Comparison of ENCODE assay signal across 26 cellular contexts in the genomic region with DNA sequence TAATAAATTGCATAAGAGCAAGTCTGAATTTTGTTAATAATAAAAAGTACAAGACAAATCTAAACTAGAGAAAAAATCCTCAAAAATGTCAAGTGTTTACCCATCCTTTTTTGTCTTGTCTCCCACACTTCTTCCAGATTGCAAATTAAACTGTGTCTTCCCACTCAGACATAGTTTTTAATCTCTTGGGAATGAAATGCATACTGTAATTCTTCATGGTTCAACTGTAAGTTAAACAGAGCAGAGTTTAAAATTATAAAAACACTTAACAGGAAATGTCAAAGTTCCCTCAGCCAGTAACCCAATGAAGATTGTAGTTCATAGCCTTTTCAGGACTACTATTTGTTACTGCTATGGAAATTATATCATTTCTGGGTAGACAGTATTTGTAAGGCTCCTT.
DNase-seq lines count a peak whose midpoint lies in the region; ATAC-seq, FAIRE-seq and TF ChIP-seq lines count a peak whose summit lies in the region.
"Had no signal": no experiment of that assay in that cellular context is flagged by ENCODE, and none has a peak within 500 bp of the region (broad histone marks: within the 10 kb centered on the region; RNA-seq: fewer than 3 reads in every experiment).

No MANE protein-coding gene starts in this region.

- no peak overlapping the region for H3K4me2 ChIP-seq in GM23248 (ENCODE audit: unreplicated experiment)
- H3K4me2 ChIP-seq: SK-N-SH had no signal

- no peak overlapping the region for H3K4me3 ChIP-seq in GM23248
- H3K4me3 ChIP-seq: body of pancreas, colonic mucosa, K562, Peyer's patch had no signal

- peak overlapping the region; percentile 78 for H3K27ac Mint-ChIP-seq in central memory CD8-positive, alpha-beta T cell (ENCODE audit: low read depth)
- peak overlapping the region; percentile 61 to 73 for H3K27ac Mint-ChIP-seq in natural killer cell

- no peak for ATAC-seq in central memory CD8-positive, alpha-beta T cell (replicated peaks; ENCODE audit: extremely low read depth, poor library complexity, severe bottlenecking)
- peak in 2 of 3 donors; percentile 26 to 39 for ATAC-seq in natural killer cell
- ATAC-seq in HG03378 (IDR thresholded peaks at IDR 0.05; ENCODE audit: unreplicated experiment), result no peak
- no peak for ATAC-seq in HG02938 (IDR thresholded peaks at IDR 0.05; ENCODE audit: unreplicated experiment)
- ATAC-seq: body of pancreas, foreskin keratinocyte, HCT116, K562 had no signal

- no peak overlapping the region for H3K27ac ChIP-seq in GM23248
- H3K27ac ChIP-seq: 22Rv1, body of pancreas, colonic mucosa, foreskin keratinocyte, Peyer's patch had no signal

- H3K27me3 Mint-ChIP-seq in central memory CD8-positive, alpha-beta T cell, result no peaks in the 10 kb centered on the region
- H3K27me3 Mint-ChIP-seq in natural killer cell (ENCODE audit: low read depth in 2 of 2), result no peaks in the 10 kb centered on the region

- peaks cover 3% of the 10 kb centered on the region for H3F3A ChIP-seq in GM23248 (ENCODE audit: insufficient read depth)

- H3K4me1 Mint-ChIP-seq in central memory CD8-positive, alpha-beta T cell, result peaks cover 40% of the 10 kb centered on the region
- H3K4me1 Mint-ChIP-seq in natural killer cell, result peaks cover 43 to 46% of the 10 kb centered on the region in 2 donors

- H3K4me1 ChIP-seq in GM23248 (ENCODE audit: insufficient read depth), result peaks cover 8% of the 10 kb centered on the region
- H3K4me1 ChIP-seq: BE2C, body of pancreas, colonic mucosa, foreskin keratinocyte, Peyer's patch had no signal

- DNase-seq in NCI-H2171 treated with DMSO at 0.1 percent for 48 hours (lab: John Stamatoyannopoulos, UW), result peak; percentile 20
- no peak for DNase-seq in NCI-H2171 (lab: John Stamatoyannopoulos, UW)
- no peak for DNase-seq in GM23248
- DNase-seq in central memory CD8-positive, alpha-beta T cell (ENCODE audit: low spot score in 2 of 2), result no peak
- no peak for DNase-seq in natural killer cell
- DNase-seq in HTR-8/SVneo (ENCODE audit: insufficient read length, low spot score), result no peak
- DNase-seq: activated CD4-positive, alpha-beta T cell treated with anti-CD3 and anti-CD28 coated beads for 1 hour; activated CD8-positive, alpha-beta memory T cell treated with anti-CD3 and anti-CD28 coated beads, Interleukin-2, amount 50 U/mL, for 48 hours; activated gamma-delta T cell treated with Interleukin-2 at 50 U/mL for 16 hours; BE2C; body of pancreas; colonic mucosa; foreskin keratinocyte; NCI-H187 treated with DMSO at 0.1 percent for 48 hours; NK-92 treated with Interleukin-12 subunit alpha and Interleukin-12 subunit beta, amount 100 ng/mL, for 24 hours; Peyer's patch; SK-N-SH; small intestine; stimulated activated CD4-positive, alpha-beta T cell treated with anti-CD3 and anti-CD28 coated beads, Interleukin-4, amount 100 ng/mL, for 24 hours; T1000 had no signal

- no peak overlapping the region for H3K4me3 Mint-ChIP-seq in central memory CD8-positive, alpha-beta T cell
- H3K4me3 Mint-ChIP-seq in natural killer cell, result no peak overlapping the region

- no peak for TF ChIP-seq CTCF in natural killer cell (IDR thresholded peaks at IDR 0.05)

- intact Hi-C loops in natural killer cell (cut with micrococcal nuclease), result no loop called here

- in situ Hi-C loops in GM23248 (cut with MboI), result no loop called here

- no peaks in the 10 kb centered on the region for H3K36me3 Mint-ChIP-seq in central memory CD8-positive, alpha-beta T cell (ENCODE audit: insufficient read depth)
- peaks cover 7% of the 10 kb centered on the region for H3K36me3 Mint-ChIP-seq in natural killer cell

- H2AFZ ChIP-seq in GM23248, result peak overlapping the region; percentile 34

- peaks cover 5% of the 10 kb centered on the region for H3K9me3 Mint-ChIP-seq in central memory CD8-positive, alpha-beta T cell
- peaks cover 3% of the 10 kb centered on the region in 2 donors for H3K9me3 Mint-ChIP-seq in natural killer cell

- H3K36me3 ChIP-seq in GM23248 (ENCODE audit: low read depth), result no peaks in the 10 kb centered on the region
- H3K36me3 ChIP-seq: BE2C, colonic mucosa, Peyer's patch had no signal

- H3K9me2 ChIP-seq in GM23248 (ENCODE audit: insufficient read depth), result no peaks in the 10 kb centered on the region
- H3K9me2 ChIP-seq: SK-N-SH had no signal

- H4K20me1 ChIP-seq in GM23248 (ENCODE audit: insufficient read depth), result no peaks in the 10 kb centered on the region

- no peaks in the 10 kb centered on the region for H3K27me3 ChIP-seq in GM23248 (replicated peaks; ENCODE audit: insufficient read depth)
- H3K27me3 ChIP-seq: BE2C, body of pancreas, colonic mucosa, foreskin keratinocyte, Peyer's patch had no signal

- H3K9me3 ChIP-seq in GM23248 (ENCODE audit: low read depth), result no peaks in the 10 kb centered on the region
- H3K9me3 ChIP-seq: BE2C, body of pancreas, colonic mucosa, Peyer's patch, SK-N-SH had no signal

- no peak for FAIRE-seq in HTR-8/SVneo (lab: Jason Lieb, UNC)
- FAIRE-seq: K562, small intestine, urothelium cell line had no signal

- no peak overlapping the region for H3K9ac ChIP-seq in GM23248
- H3K9ac ChIP-seq: SK-N-SH had no signal

- H3K79me2 ChIP-seq in GM23248 (ENCODE audit: insufficient read depth), result no peaks in the 10 kb centered on the region

Comparison
In these comparisons a context has a peak if more than half of its experiments do, and no peak if none do; other contexts are left out.
1. ATAC-seq: peak in natural killer cell (2 of 3); none in central memory CD8-positive, alpha-beta T cell (single experiment), HG03378 (single experiment) and HG02938 (single experiment).